In genomic region chr2:53970095-53970897, GRCh38 we compare ENCODE assay signal across 8 cellular contexts. TPM values are rescaled to one million over a fixed set of nuclear protein-coding genes. Genes with fewer than 3 reads are reported as not detected.
DNase-seq lines count a peak whose midpoint lies in the region; ATAC-seq and TF ChIP-seq lines count a peak whose summit lies in the region.

No MANE protein-coding gene starts in this region.

- H3K27ac ChIP-seq in foreskin keratinocyte: peak overlapping the region; percentile 90
- H3K27ac ChIP-seq in neural progenitor cell: peak overlapping the region; percentile 97

- no peaks in the 10 kb centered on the region for H3K9me3 ChIP-seq in neural progenitor cell (ENCODE audit: low read depth)

- H3K4me1 ChIP-seq in foreskin keratinocyte: peaks cover 10% of the 10 kb centered on the region
- peaks cover 12% of the 10 kb centered on the region for H3K4me1 ChIP-seq in neural progenitor cell

- H3K4me3 ChIP-seq in AG09309 (ENCODE audit: control insufficient read depth, low read depth, low read length) (peak overlapping the region; percentile 96), neural progenitor cell (peak overlapping the region; percentile 72)

- peak overlapping the region; percentile 93 for H3K4me3 Mint-ChIP-seq in activated T-helper 17 cell treated with anti-CD3 and anti-CD28 coated beads, Interleukin-2, amount 50 U/mL, for 72 hours
- H3K4me3 Mint-ChIP-seq in neural progenitor cell: peak overlapping the region; percentile 95

- DNase-seq in AG09309 (ENCODE audit: low read depth) (no peak), NCI-H526 treated with DMSO at 0.1 percent for 48 hours (lab: John Stamatoyannopoulos, UW) (peak; percentile 56), foreskin keratinocyte (no peak), neural progenitor cell (ENCODE audit: low spot score) (peak; percentile 59), cortex of kidney (lab: John Stamatoyannopoulos, UW) (no peak)

- H2AFZ ChIP-seq in neural progenitor cell (replicated peaks): no peak overlapping the region

- no peaks in the 10 kb centered on the region for H3K27me3 Mint-ChIP-seq in activated T-helper 17 cell treated with anti-CD3 and anti-CD28 coated beads, Interleukin-2, amount 50 U/mL, for 72 hours
- peaks cover 14% of the 10 kb centered on the region for H3K27me3 Mint-ChIP-seq in neural progenitor cell (ENCODE audit: insufficient read depth, low read depth)

- peak overlapping the region; percentile 90 for H3K27ac Mint-ChIP-seq in activated T-helper 17 cell treated with anti-CD3 and anti-CD28 coated beads, Interleukin-2, amount 50 U/mL, for 72 hours
- H3K27ac Mint-ChIP-seq in neural progenitor cell: peak overlapping the region; percentile 89

- H3K4me1 Mint-ChIP-seq in activated T-helper 17 cell treated with anti-CD3 and anti-CD28 coated beads, Interleukin-2, amount 50 U/mL, for 72 hours: peaks cover 33% of the 10 kb centered on the region
- H3K4me1 Mint-ChIP-seq in neural progenitor cell: peaks cover 25% of the 10 kb centered on the region

- peaks cover 26% of the 10 kb centered on the region for H4K20me1 ChIP-seq in neural progenitor cell (ENCODE audit: low read depth)

- no peaks in the 10 kb centered on the region for H3K36me3 ChIP-seq in neural progenitor cell

- peaks cover 7% of the 10 kb centered on the region for H3K36me3 Mint-ChIP-seq in activated T-helper 17 cell treated with anti-CD3 and anti-CD28 coated beads, Interleukin-2, amount 50 U/mL, for 72 hours (ENCODE audit: low read depth)
- H3K36me3 Mint-ChIP-seq in neural progenitor cell: peaks cover 21% of the 10 kb centered on the region

- H3K79me2 ChIP-seq in neural progenitor cell (ENCODE audit: low read depth): peaks cover 63% of the 10 kb centered on the region

- H3F3A ChIP-seq in neural progenitor cell (ENCODE audit: low read depth): peaks cover 16% of the 10 kb centered on the region

- ATAC-seq in GM18511 (IDR thresholded peaks at IDR 0.05; ENCODE audit: unreplicated experiment) (peak; percentile 39), HG02973 (IDR thresholded peaks at IDR 0.05; ENCODE audit: unreplicated experiment) (peak; percentile 28), foreskin keratinocyte (peak; percentile 39)
- peak; percentile 33 for ATAC-seq in activated T-helper 17 cell treated with anti-CD3 and anti-CD28 coated beads, Interleukin-2, amount 50 U/mL, for 72 hours (replicated peaks)

- no peaks in the 10 kb centered on the region for H3K27me3 ChIP-seq in foreskin keratinocyte
- H3K27me3 ChIP-seq in neural progenitor cell: no peaks in the 10 kb centered on the region

- no peak for TF ChIP-seq CTCF in AG09309 (IDR thresholded peaks at IDR 0.05; ENCODE audit: control insufficient read depth, insufficient read depth, low read depth, low read length, missing control alignments)
- no peak for TF ChIP-seq CTCF in foreskin keratinocyte (conservative IDR thresholded peaks at IDR 0.05)
- no peak for TF ChIP-seq CTCF in neural progenitor cell (IDR thresholded peaks at IDR 0.05)

- H3K9ac ChIP-seq in neural progenitor cell: peak overlapping the region; percentile 94

- peak overlapping the region; percentile 93 for H3K4me2 ChIP-seq in neural progenitor cell

- H3K9me3 Mint-ChIP-seq in activated T-helper 17 cell treated with anti-CD3 and anti-CD28 coated beads, Interleukin-2, amount 50 U/mL, for 72 hours: no peaks in the 10 kb centered on the region
- H3K9me3 Mint-ChIP-seq in neural progenitor cell: peaks cover 4% of the 10 kb centered on the region

RNA-seq across cellular contexts. Expression of gene PSME4, which starts 0.5 kb away (rescaled TPM):
- 10 to 100 TPM; 30.9 to 47.9 TPM for total RNA-seq in activated T-helper 17 cell treated with anti-CD3 and anti-CD28 coated beads, Interleukin-2, amount 50 U/mL, for 72 hours
- 74.4 and 76.2 TPM in 2 replicates for total RNA-seq in foreskin keratinocyte
- polyA plus RNA-seq in foreskin keratinocyte: 47.3 and 51.8 TPM in 2 replicates
- 52.9 and 72.1 TPM in 2 replicates for total RNA-seq in neural progenitor cell (ENCODE audit: low replicate concordance)

Comparison
In these comparisons a context has a peak if more than half of its experiments do, and no peak if none do; other contexts are left out.
1. DNase-seq: peak in NCI-H526 treated with DMSO at 0.1 percent for 48 hours (single experiment) and neural progenitor cell (single experiment); none in AG09309 (single experiment), foreskin keratinocyte (0 of 2) and cortex of kidney (single experiment).
2. Peak in every context shown above with its lines, with median percentiles within 50 percentile points of each other: ATAC-seq.